ENCODE assay signal across 1 cellular context in the genomic region with DNA sequence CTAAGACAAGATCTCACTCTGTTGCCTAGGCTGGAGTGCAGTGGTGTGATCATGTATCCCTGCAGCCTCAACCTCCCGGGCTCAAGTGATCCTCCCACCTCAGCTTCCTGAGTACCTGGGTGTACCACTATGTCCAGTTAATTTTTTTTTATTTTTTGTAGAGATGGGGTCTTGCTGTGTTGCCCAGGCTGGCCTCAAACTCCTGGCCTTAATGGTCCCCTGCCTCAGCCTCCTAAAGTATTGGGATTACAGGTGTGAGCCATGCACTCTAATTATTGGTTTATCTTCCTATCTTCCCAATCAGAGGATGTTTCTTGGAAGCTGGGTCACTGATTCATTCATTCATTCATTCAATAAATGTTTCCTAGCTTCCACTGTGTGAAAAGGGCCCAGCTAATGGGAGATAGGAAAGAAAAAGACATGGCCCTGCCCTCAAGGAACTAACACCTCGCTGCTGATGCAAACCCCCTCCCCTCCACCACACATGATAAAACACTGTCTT.
TF ChIP-seq lines count a peak whose summit lies in the region.

No MANE protein-coding gene starts in this region.

TF ChIP-seq in HepG2, 621 proteins besides CTCF, POLR2A, EP300 and RAD21:
- TF ChIP-seq ZFP37 (CRISPR knock-in tag; IDR thresholded peaks at IDR 0.05; ENCODE audit: borderline replicate concordance) (no peak), ZNF121 (CRISPR knock-in tag; IDR thresholded peaks at IDR 0.05) (peak; percentile 85)
